ENCODE assay signal across 1 cellular context in the genomic region with DNA sequence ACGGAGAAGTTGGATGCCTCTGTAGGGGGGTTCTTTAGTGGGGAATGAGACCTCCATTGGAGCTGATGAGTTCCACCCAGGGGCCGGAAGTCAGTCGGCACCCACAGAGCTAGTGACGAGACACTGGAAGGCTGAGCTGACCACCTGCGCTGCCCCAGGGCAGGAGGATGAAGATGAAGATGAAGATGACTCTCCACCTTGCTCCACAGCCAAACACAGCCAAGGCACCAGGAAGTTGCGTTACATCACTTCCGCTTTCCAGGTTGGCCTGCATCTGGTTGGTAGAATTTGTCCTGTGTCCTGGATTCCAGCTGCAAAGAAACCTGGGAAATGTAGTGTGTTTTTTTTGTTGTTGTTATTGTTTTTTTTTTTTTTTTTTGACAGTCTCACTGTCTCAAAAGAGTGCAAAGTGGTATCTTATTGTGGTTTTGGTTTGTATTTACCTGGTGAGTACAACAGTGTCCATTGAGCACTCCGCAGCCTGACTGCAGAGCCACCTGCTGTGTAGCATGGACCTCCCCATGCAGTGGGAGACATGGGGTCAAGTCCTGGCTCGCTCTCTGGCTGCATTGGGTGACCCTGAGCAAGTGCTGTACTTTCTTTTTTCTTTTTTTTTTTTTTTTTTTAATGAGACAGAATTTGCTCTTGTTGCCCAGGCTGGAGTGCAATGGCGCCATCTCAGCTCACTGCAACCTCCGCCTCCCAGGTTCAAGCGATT.
TF ChIP-seq lines count a peak whose summit lies in the region.

No MANE protein-coding gene starts in this region.

TF ChIP-seq in GM23338, 12 proteins besides CTCF, POLR2A, EP300 and RAD21 (continued from another document):
- TF ChIP-seq, protein P1, sequence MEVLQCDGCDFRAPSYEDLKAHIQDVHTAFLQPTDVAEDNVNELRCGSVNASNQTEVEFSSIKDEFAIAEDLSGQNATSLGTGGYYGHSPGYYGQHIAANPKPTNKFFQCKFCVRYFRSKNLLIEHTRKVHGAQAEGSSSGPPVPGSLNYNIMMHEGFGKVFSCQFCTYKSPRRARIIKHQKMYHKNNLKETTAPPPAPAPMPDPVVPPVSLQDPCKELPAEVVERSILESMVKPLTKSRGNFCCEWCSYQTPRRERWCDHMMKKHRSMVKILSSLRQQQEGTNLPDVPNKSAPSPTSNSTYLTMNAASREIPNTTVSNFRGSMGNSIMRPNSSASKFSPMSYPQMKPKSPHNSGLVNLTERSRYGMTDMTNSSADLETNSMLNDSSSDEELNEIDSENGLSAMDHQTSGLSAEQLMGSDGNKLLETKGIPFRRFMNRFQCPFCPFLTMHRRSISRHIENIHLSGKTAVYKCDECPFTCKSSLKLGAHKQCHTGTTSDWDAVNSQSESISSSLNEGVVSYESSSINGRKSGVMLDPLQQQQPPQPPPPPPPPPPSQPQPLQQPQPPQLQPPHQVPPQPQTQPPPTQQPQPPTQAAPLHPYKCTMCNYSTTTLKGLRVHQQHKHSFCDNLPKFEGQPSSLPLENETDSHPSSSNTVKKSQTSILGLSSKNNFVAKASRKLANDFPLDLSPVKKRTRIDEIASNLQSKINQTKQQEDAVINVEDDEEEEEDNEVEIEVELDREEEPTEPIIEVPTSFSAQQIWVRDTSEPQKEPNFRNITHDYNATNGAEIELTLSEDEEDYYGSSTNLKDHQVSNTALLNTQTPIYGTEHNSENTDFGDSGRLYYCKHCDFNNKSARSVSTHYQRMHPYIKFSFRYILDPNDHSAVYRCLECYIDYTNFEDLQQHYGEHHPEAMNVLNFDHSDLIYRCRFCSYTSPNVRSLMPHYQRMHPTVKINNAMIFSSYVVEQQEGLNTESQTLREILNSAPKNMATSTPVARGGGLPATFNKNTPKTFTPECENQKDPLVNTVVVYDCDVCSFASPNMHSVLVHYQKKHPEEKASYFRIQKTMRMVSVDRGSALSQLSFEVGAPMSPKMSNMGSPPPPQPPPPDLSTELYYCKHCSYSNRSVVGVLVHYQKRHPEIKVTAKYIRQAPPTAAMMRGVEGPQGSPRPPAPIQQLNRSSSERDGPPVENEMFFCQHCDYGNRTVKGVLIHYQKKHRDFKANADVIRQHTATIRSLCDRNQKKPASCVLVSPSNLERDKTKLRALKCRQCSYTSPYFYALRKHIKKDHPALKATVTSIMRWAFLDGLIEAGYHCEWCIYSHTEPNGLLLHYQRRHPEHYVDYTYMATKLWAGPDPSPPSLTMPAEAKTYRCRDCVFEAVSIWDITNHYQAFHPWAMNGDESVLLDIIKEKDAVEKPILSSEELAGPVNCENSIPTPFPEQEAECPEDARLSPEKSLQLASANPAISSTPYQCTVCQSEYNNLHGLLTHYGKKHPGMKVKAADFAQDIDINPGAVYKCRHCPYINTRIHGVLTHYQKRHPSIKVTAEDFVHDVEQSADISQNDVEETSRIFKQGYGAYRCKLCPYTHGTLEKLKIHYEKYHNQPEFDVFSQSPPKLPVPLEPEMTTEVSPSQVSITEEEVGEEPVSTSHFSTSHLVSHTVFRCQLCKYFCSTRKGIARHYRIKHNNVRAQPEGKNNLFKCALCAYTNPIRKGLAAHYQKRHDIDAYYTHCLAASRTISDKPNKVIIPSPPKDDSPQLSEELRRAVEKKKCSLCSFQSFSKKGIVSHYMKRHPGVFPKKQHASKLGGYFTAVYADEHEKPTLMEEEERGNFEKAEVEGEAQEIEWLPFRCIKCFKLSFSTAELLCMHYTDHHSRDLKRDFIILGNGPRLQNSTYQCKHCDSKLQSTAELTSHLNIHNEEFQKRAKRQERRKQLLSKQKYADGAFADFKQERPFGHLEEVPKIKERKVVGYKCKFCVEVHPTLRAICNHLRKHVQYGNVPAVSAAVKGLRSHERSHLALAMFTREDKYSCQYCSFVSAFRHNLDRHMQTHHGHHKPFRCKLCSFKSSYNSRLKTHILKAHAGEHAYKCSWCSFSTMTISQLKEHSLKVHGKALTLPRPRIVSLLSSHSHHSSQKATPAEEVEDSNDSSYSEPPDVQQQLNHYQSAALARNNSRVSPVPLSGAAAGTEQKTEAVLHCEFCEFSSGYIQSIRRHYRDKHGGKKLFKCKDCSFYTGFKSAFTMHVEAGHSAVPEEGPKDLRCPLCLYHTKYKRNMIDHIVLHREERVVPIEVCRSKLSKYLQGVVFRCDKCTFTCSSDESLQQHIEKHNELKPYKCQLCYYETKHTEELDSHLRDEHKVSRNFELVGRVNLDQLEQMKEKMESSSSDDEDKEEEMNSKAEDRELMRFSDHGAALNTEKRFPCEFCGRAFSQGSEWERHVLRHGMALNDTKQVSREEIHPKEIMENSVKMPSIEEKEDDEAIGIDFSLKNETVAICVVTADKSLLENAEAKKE (CRISPR knock-in tag; IDR thresholded peaks at IDR 0.05): no peak
- TF ChIP-seq ZNF331 (CRISPR knock-in tag; IDR thresholded peaks at IDR 0.05; ENCODE audit: low read depth): no peak
- no peak for TF ChIP-seq STAT1 (IDR thresholded peaks at IDR 0.05; ENCODE audit: unreplicated experiment)
- TF ChIP-seq NANOG (IDR thresholded peaks at IDR 0.05; ENCODE audit: borderline replicate concordance): no peak
- TF ChIP-seq, protein P2, sequence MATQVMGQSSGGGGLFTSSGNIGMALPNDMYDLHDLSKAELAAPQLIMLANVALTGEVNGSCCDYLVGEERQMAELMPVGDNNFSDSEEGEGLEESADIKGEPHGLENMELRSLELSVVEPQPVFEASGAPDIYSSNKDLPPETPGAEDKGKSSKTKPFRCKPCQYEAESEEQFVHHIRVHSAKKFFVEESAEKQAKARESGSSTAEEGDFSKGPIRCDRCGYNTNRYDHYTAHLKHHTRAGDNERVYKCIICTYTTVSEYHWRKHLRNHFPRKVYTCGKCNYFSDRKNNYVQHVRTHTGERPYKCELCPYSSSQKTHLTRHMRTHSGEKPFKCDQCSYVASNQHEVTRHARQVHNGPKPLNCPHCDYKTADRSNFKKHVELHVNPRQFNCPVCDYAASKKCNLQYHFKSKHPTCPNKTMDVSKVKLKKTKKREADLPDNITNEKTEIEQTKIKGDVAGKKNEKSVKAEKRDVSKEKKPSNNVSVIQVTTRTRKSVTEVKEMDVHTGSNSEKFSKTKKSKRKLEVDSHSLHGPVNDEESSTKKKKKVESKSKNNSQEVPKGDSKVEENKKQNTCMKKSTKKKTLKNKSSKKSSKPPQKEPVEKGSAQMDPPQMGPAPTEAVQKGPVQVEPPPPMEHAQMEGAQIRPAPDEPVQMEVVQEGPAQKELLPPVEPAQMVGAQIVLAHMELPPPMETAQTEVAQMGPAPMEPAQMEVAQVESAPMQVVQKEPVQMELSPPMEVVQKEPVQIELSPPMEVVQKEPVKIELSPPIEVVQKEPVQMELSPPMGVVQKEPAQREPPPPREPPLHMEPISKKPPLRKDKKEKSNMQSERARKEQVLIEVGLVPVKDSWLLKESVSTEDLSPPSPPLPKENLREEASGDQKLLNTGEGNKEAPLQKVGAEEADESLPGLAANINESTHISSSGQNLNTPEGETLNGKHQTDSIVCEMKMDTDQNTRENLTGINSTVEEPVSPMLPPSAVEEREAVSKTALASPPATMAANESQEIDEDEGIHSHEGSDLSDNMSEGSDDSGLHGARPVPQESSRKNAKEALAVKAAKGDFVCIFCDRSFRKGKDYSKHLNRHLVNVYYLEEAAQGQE (IDR thresholded peaks at IDR 0.05; ENCODE audit: unreplicated experiment): no peak
- no peak for TF ChIP-seq CREB1 (CRISPR knock-in tag; IDR thresholded peaks at IDR 0.05; ENCODE audit: low read depth)
- TF ChIP-seq EZH2 (IDR thresholded peaks at IDR 0.05; ENCODE audit: low read depth, unreplicated experiment): no peak
- TF ChIP-seq, protein P3, sequence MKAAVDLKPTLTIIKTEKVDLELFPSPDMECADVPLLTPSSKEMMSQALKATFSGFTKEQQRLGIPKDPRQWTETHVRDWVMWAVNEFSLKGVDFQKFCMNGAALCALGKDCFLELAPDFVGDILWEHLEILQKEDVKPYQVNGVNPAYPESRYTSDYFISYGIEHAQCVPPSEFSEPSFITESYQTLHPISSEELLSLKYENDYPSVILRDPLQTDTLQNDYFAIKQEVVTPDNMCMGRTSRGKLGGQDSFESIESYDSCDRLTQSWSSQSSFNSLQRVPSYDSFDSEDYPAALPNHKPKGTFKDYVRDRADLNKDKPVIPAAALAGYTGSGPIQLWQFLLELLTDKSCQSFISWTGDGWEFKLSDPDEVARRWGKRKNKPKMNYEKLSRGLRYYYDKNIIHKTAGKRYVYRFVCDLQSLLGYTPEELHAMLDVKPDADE (IDR thresholded peaks at IDR 0.05): no peak
- TF ChIP-seq ZNF114 (CRISPR knock-in tag; IDR thresholded peaks at IDR 0.05): no peak
- no peak for TF ChIP-seq JUNB (IDR thresholded peaks at IDR 0.05; ENCODE audit: unreplicated experiment)
- TF ChIP-seq POLR2AphosphoS5 (IDR thresholded peaks at IDR 0.05; ENCODE audit: low read depth): no peak
